ENCODE assay signal across 9 cellular contexts in the genomic region with DNA sequence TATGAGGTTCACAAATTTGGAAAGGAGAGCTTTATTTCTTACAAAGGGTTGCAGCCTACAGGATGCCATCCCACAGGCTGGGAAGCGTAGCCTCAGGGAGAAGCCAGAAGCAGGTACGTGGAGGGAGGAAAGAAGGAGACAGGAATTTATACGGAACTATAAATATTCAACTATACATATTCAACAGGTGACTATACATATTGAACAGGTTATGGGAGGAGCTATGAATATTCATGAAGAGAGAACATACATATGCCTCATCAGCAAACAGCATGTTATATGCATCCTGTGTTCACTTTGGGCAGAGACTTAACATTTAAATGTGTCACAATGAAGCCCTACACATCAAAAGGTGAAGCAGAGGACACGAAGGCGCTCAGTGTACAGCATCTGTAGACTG.
"Had no signal": no experiment of that assay in that cellular context is flagged by ENCODE, and none has a peak within 500 bp of the region (broad histone marks: within the 10 kb centered on the region; RNA-seq: fewer than 3 reads in every experiment).

No MANE protein-coding gene starts in this region.

- H3K9ac ChIP-seq: GM23248, KMS-11 had no signal

- H3K4me3 ChIP-seq: GM23248 had no signal

- H3K27ac ChIP-seq: GM23248, HL-60, KMS-11 had no signal

- H3K27ac Mint-ChIP-seq: HFFc6 had no signal

- H3K4me2 ChIP-seq: KMS-11 had no signal

- H2AFZ ChIP-seq: GM23248 had no signal

- H3K4me3 Mint-ChIP-seq: HFFc6 had no signal

- H3K9me3 Mint-ChIP-seq: HFFc6 had no signal

- DNase-seq: GM23248, GOT3, H7, HCEC 1CT, HFFc6, IMR-90, KBM-7 had no signal
